1 cellular context compared by ENCODE assay signal in genomic region chr16:3023669-3024478, GRCh38.
A peak's percentile ranks its signal among the peaks of the same experiment; 100 is the strongest.
TF ChIP-seq lines count a peak whose summit lies in the region.

A gene with protein sequence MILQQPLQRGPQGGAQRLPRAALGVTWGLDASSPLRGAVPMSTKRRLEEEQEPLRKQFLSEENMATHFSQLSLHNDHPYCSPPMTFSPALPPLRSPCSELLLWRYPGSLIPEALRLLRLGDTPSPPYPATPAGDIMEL (minus strand): TSS chr16:3023942. CDS start chr16:3023941, 1 bp downstream.
TSS of gene THOC6 (plus strand) at chr16:3024035. CDS start at chr16:3024327, 292 bp downstream.

TF ChIP-seq in K562, 482 proteins besides CTCF, POLR2A, EP300 and RAD21 (continued from another document and continues in another):
- TF ChIP-seq MGA (IDR thresholded peaks at IDR 0.05) (peak; percentile 82), GABPA (tag; conservative IDR thresholded peaks at IDR 0.05; ENCODE audit: low read depth) (peak; percentile 83), MTF1 (CRISPR knock-in tag; IDR thresholded peaks at IDR 0.05; ENCODE audit: borderline replicate concordance) (no peak), TOE1 (IDR thresholded peaks at IDR 0.05; ENCODE audit: borderline replicate concordance) (peak; percentile 88; the same call in 1 of the 2 replicates), TOE1 (CRISPR knock-in tag; IDR thresholded peaks at IDR 0.05; ENCODE audit: borderline replicate concordance, low read depth) (no peak), HNRNPH1 (optimal IDR thresholded peaks at IDR 0.05; ENCODE audit: low read depth, low read length) (no peak), PHF8 (IDR thresholded peaks at IDR 0.05; ENCODE audit: borderline replicate concordance, low read length) (peak; percentile 92), DACH1 (IDR thresholded peaks at IDR 0.05; ENCODE audit: partially characterized antibody) (no peak), ETV6 (IDR thresholded peaks at IDR 0.05; ENCODE audit: borderline replicate concordance in 1 of 2, low read depth in 2 of 2, low read length in 1 of 2) (peak in 1 of 2 experiments; percentile 10; a peak in 1 of 4 replicates), ETV6 (CRISPR knock-in tag; IDR thresholded peaks at IDR 0.05; ENCODE audit: borderline replicate concordance) (no peak), SIN3A (IDR thresholded peaks at IDR 0.05; ENCODE audit: borderline replicate concordance in 2 of 2, control insufficient read depth in 1 of 2, low read depth in 2 of 2, low read length in 2 of 2) (peak; percentile 33 to 51; a peak in 2 of 4 replicates), TRIM28 (IDR thresholded peaks at IDR 0.05) (no peak), FIP1L1 (IDR thresholded peaks at IDR 0.05; ENCODE audit: low read depth, low read length, poor library complexity, severe bottlenecking) (peak; percentile 97), THRAP3 (IDR thresholded peaks at IDR 0.05; ENCODE audit: borderline replicate concordance) (no peak; the same call in 1 of the 2 replicates), NR4A1 (CRISPR knock-in tag; IDR thresholded peaks at IDR 0.05) (peak; percentile 45; the same call in 1 of the 2 replicates), NR4A1 (tag; IDR thresholded peaks at IDR 0.05) (peak; percentile 65; the same call in 1 of the 2 replicates), ZSCAN29 (IDR thresholded peaks at IDR 0.05) (peak; percentile 62; the same call in 1 of the 2 replicates), JUND (IDR thresholded peaks at IDR 0.05; ENCODE audit: borderline replicate concordance, low read depth, low read length) (peak; percentile 73), JUND (tag; IDR thresholded peaks at IDR 0.05; ENCODE audit: borderline replicate concordance, low read depth, low read length) (no peak; the same call in 2 of the 3 replicates), ZNF740 (CRISPR knock-in tag; IDR thresholded peaks at IDR 0.05) (no peak), ZNF740 (tag; IDR thresholded peaks at IDR 0.05) (no peak), RBM34 (IDR thresholded peaks at IDR 0.05; ENCODE audit: borderline replicate concordance, insufficient read depth, low read length) (no peak), SOX6 (IDR thresholded peaks at IDR 0.05) (0 out of 2 replicates have a peak, but pooled peaks have one; percentile 20), ATF1 (CRISPR knock-in tag; IDR thresholded peaks at IDR 0.05) (peak; percentile 22; the same call in 1 of the 2 replicates), ATF1 (tag; IDR thresholded peaks at IDR 0.05) (peak; percentile 97), YBX1 (IDR thresholded peaks at IDR 0.05) (no peak), RUNX1 (IDR thresholded peaks at IDR 0.05; ENCODE audit: low read depth) (no peak), DPF2 (IDR thresholded peaks at IDR 0.05) (no peak), RCOR1 (IDR thresholded peaks at IDR 0.05; ENCODE audit: borderline replicate concordance in 1 of 2, low read depth in 2 of 2, low read length in 2 of 2) (no peak; a peak in 1 of 4 replicates), MTA3 (IDR thresholded peaks at IDR 0.05; ENCODE audit: borderline replicate concordance) (peak; percentile 63; the same call in 1 of the 2 replicates), ETV1 (tag; conservative IDR thresholded peaks at IDR 0.05; ENCODE audit: low read depth) (peak; percentile 72), POLR2B (IDR thresholded peaks at IDR 0.05; ENCODE audit: low read depth, partially characterized antibody) (peak; percentile 94), ZNF12 (CRISPR knock-in tag; IDR thresholded peaks at IDR 0.05) (peak; percentile 82; the same call in 1 of the 2 replicates), HDGF (IDR thresholded peaks at IDR 0.05) (peak; percentile 80; the same call in 1 of the 2 replicates), CBX2 (IDR thresholded peaks at IDR 0.05; ENCODE audit: insufficient read depth, low read length, poor library complexity, severe bottlenecking) (no peak), ERF (CRISPR knock-in tag; IDR thresholded peaks at IDR 0.05) (peak; percentile 24; the same call in 1 of the 2 replicates), MAFF (IDR thresholded peaks at IDR 0.05; ENCODE audit: low read length) (no peak), SREBF1 (IDR thresholded peaks at IDR 0.05; ENCODE audit: borderline replicate concordance, low read depth, low read length) (peak; percentile 97), GTF2A2 (tag; IDR thresholded peaks at IDR 0.05) (no peak), TBL1XR1 (IDR thresholded peaks at IDR 0.05; ENCODE audit: low read length in 2 of 2) (peak; percentile 8 to 81; a peak in 2 of 4 replicates), CSDE1 (IDR thresholded peaks at IDR 0.05) (no peak), ZNF76 (CRISPR knock-in tag; IDR thresholded peaks at IDR 0.05; ENCODE audit: borderline replicate concordance) (no peak), KAT2B (IDR thresholded peaks at IDR 0.05; ENCODE audit: low read depth, low read length) (no peak), HNRNPLL (IDR thresholded peaks at IDR 0.05; ENCODE audit: low read depth, low read length, poor library complexity, severe bottlenecking) (peak; percentile 93)
- TF ChIP-seq, protein P1, sequence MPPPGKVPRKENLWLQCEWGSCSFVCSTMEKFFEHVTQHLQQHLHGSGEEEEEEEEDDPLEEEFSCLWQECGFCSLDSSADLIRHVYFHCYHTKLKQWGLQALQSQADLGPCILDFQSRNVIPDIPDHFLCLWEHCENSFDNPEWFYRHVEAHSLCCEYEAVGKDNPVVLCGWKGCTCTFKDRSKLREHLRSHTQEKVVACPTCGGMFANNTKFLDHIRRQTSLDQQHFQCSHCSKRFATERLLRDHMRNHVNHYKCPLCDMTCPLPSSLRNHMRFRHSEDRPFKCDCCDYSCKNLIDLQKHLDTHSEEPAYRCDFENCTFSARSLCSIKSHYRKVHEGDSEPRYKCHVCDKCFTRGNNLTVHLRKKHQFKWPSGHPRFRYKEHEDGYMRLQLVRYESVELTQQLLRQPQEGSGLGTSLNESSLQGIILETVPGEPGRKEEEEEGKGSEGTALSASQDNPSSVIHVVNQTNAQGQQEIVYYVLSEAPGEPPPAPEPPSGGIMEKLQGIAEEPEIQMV (tag; conservative IDR thresholded peaks at IDR 0.05; ENCODE audit: low read depth): no peak
- TF ChIP-seq, protein P2, sequence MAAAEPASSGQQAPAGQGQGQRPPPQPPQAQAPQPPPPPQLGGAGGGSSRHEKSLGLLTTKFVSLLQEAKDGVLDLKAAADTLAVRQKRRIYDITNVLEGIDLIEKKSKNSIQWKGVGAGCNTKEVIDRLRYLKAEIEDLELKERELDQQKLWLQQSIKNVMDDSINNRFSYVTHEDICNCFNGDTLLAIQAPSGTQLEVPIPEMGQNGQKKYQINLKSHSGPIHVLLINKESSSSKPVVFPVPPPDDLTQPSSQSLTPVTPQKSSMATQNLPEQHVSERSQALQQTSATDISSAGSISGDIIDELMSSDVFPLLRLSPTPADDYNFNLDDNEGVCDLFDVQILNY (CRISPR knock-in tag; IDR thresholded peaks at IDR 0.05): no peak
- TF ChIP-seq, protein P3, sequence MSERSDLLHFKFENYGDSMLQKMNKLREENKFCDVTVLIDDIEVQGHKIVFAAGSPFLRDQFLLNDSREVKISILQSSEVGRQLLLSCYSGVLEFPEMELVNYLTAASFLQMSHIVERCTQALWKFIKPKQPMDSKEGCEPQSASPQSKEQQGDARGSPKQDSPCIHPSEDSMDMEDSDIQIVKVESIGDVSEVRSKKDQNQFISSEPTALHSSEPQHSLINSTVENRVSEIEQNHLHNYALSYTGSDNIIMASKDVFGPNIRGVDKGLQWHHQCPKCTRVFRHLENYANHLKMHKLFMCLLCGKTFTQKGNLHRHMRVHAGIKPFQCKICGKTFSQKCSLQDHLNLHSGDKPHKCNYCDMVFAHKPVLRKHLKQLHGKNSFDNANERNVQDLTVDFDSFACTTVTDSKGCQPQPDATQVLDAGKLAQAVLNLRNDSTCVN (CRISPR knock-in tag; IDR thresholded peaks at IDR 0.05): no peak
- TF ChIP-seq, protein P4, sequence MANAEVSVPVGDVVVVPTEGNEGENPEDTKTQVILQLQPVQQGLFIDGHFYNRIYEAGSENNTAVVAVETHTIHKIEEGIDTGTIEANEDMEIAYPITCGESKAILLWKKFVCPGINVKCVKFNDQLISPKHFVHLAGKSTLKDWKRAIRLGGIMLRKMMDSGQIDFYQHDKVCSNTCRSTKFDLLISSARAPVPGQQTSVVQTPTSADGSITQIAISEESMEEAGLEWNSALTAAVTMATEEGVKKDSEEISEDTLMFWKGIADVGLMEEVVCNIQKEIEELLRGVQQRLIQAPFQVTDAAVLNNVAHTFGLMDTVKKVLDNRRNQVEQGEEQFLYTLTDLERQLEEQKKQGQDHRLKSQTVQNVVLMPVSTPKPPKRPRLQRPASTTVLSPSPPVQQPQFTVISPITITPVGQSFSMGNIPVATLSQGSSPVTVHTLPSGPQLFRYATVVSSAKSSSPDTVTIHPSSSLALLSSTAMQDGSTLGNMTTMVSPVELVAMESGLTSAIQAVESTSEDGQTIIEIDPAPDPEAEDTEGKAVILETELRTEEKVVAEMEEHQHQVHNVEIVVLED (CRISPR knock-in tag; IDR thresholded peaks at IDR 0.05): peak; percentile 98
